Comparison of ENCODE assay signal across 1 cellular context in the genomic region with DNA sequence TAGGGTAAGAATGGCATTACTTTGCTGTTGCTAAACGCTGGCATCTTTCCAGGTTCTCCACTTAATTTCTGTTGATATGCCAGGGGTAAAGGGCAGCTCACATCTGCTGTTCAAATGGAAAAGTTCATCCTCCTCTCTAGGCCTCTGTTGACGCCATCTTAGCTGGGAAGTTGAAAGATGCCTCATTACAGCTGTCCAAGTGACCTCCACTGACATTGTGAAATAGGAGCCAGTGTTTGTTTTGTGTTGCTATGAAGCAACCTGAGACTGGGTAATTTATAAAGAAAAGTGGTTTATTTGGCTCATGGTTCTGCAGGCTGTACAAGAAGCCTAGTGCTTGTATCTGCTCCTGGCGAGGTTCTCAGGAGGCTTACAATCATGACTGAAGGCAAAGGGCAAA.
TF ChIP-seq lines count a peak whose summit lies in the region.

No MANE protein-coding gene starts in this region.

TF ChIP-seq in HepG2, 621 proteins besides CTCF, POLR2A, EP300 and RAD21 (continued from another document):
- TF ChIP-seq, protein P1, sequence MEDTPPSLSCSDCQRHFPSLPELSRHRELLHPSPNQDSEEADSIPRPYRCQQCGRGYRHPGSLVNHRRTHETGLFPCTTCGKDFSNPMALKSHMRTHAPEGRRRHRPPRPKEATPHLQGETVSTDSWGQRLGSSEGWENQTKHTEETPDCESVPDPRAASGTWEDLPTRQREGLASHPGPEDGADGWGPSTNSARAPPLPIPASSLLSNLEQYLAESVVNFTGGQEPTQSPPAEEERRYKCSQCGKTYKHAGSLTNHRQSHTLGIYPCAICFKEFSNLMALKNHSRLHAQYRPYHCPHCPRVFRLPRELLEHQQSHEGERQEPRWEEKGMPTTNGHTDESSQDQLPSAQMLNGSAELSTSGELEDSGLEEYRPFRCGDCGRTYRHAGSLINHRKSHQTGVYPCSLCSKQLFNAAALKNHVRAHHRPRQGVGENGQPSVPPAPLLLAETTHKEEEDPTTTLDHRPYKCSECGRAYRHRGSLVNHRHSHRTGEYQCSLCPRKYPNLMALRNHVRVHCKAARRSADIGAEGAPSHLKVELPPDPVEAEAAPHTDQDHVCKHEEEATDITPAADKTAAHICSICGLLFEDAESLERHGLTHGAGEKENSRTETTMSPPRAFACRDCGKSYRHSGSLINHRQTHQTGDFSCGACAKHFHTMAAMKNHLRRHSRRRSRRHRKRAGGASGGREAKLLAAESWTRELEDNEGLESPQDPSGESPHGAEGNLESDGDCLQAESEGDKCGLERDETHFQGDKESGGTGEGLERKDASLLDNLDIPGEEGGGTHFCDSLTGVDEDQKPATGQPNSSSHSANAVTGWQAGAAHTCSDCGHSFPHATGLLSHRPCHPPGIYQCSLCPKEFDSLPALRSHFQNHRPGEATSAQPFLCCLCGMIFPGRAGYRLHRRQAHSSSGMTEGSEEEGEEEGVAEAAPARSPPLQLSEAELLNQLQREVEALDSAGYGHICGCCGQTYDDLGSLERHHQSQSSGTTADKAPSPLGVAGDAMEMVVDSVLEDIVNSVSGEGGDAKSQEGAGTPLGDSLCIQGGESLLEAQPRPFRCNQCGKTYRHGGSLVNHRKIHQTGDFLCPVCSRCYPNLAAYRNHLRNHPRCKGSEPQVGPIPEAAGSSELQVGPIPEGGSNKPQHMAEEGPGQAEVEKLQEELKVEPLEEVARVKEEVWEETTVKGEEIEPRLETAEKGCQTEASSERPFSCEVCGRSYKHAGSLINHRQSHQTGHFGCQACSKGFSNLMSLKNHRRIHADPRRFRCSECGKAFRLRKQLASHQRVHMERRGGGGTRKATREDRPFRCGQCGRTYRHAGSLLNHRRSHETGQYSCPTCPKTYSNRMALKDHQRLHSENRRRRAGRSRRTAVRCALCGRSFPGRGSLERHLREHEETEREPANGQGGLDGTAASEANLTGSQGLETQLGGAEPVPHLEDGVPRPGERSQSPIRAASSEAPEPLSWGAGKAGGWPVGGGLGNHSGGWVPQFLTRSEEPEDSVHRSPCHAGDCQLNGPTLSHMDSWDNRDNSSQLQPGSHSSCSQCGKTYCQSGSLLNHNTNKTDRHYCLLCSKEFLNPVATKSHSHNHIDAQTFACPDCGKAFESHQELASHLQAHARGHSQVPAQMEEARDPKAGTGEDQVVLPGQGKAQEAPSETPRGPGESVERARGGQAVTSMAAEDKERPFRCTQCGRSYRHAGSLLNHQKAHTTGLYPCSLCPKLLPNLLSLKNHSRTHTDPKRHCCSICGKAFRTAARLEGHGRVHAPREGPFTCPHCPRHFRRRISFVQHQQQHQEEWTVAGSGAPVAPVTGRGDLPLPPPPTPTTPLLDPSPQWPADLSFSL (CRISPR knock-in tag; IDR thresholded peaks at IDR 0.05): no peak; the same call in 1 of the 2 replicates
- TF ChIP-seq ARNT (IDR thresholded peaks at IDR 0.05) (no peak), IRX3 (CRISPR knock-in tag; IDR thresholded peaks at IDR 0.05; ENCODE audit: borderline replicate concordance, low read depth) (no peak), SIX1 (CRISPR knock-in tag; IDR thresholded peaks at IDR 0.05; ENCODE audit: borderline replicate concordance) (peak; percentile 90; the same call in 1 of the 2 replicates), SOX5 (CRISPR knock-in tag; IDR thresholded peaks at IDR 0.05; ENCODE audit: borderline replicate concordance) (peak; percentile 66; the same call in 1 of the 2 replicates), NR2F2 (IDR thresholded peaks at IDR 0.05; ENCODE audit: borderline replicate concordance, low read depth) (peak; percentile 54; the same call in 1 of the 2 replicates), ZSCAN20 (CRISPR knock-in tag; IDR thresholded peaks at IDR 0.05; ENCODE audit: borderline replicate concordance) (peak; percentile 92; the same call in 1 of the 2 replicates), MBD4 (IDR thresholded peaks at IDR 0.05; ENCODE audit: borderline replicate concordance, low read length) (no peak), MEF2D (CRISPR knock-in tag; IDR thresholded peaks at IDR 0.05) (no peak), NR2F1 (CRISPR knock-in tag; IDR thresholded peaks at IDR 0.05) (peak; percentile 85 to 88), ETV5 (CRISPR knock-in tag; IDR thresholded peaks at IDR 0.05; ENCODE audit: borderline replicate concordance) (0 out of 2 replicates have a peak, but pooled peaks have one; percentile 17), ZKSCAN5 (CRISPR knock-in tag; IDR thresholded peaks at IDR 0.05) (no peak), TP53 (CRISPR knock-in tag; conservative IDR thresholded peaks at IDR 0.05) (no peak), ZNF460 (CRISPR knock-in tag; IDR thresholded peaks at IDR 0.05; ENCODE audit: borderline replicate concordance) (no peak), ZNF468 (CRISPR knock-in tag; IDR thresholded peaks at IDR 0.05) (no peak), DPF2 (CRISPR knock-in tag; IDR thresholded peaks at IDR 0.05; ENCODE audit: borderline replicate concordance, low read depth) (peak; percentile 60), ELF1 (CRISPR knock-in tag; IDR thresholded peaks at IDR 0.05) (peak; percentile 41; the same call in 1 of the 2 replicates), ZNF724P (CRISPR knock-in tag; IDR thresholded peaks at IDR 0.05; ENCODE audit: borderline replicate concordance) (no peak), NCOA1 (CRISPR knock-in tag; IDR thresholded peaks at IDR 0.05) (no peak), FLYWCH1 (CRISPR knock-in tag; IDR thresholded peaks at IDR 0.05) (no peak)
- TF ChIP-seq, protein P2, sequence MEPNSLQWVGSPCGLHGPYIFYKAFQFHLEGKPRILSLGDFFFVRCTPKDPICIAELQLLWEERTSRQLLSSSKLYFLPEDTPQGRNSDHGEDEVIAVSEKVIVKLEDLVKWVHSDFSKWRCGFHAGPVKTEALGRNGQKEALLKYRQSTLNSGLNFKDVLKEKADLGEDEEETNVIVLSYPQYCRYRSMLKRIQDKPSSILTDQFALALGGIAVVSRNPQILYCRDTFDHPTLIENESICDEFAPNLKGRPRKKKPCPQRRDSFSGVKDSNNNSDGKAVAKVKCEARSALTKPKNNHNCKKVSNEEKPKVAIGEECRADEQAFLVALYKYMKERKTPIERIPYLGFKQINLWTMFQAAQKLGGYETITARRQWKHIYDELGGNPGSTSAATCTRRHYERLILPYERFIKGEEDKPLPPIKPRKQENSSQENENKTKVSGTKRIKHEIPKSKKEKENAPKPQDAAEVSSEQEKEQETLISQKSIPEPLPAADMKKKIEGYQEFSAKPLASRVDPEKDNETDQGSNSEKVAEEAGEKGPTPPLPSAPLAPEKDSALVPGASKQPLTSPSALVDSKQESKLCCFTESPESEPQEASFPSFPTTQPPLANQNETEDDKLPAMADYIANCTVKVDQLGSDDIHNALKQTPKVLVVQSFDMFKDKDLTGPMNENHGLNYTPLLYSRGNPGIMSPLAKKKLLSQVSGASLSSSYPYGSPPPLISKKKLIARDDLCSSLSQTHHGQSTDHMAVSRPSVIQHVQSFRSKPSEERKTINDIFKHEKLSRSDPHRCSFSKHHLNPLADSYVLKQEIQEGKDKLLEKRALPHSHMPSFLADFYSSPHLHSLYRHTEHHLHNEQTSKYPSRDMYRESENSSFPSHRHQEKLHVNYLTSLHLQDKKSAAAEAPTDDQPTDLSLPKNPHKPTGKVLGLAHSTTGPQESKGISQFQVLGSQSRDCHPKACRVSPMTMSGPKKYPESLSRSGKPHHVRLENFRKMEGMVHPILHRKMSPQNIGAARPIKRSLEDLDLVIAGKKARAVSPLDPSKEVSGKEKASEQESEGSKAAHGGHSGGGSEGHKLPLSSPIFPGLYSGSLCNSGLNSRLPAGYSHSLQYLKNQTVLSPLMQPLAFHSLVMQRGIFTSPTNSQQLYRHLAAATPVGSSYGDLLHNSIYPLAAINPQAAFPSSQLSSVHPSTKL (CRISPR knock-in tag; IDR thresholded peaks at IDR 0.05): peak; percentile 85
- TF ChIP-seq, protein P3, sequence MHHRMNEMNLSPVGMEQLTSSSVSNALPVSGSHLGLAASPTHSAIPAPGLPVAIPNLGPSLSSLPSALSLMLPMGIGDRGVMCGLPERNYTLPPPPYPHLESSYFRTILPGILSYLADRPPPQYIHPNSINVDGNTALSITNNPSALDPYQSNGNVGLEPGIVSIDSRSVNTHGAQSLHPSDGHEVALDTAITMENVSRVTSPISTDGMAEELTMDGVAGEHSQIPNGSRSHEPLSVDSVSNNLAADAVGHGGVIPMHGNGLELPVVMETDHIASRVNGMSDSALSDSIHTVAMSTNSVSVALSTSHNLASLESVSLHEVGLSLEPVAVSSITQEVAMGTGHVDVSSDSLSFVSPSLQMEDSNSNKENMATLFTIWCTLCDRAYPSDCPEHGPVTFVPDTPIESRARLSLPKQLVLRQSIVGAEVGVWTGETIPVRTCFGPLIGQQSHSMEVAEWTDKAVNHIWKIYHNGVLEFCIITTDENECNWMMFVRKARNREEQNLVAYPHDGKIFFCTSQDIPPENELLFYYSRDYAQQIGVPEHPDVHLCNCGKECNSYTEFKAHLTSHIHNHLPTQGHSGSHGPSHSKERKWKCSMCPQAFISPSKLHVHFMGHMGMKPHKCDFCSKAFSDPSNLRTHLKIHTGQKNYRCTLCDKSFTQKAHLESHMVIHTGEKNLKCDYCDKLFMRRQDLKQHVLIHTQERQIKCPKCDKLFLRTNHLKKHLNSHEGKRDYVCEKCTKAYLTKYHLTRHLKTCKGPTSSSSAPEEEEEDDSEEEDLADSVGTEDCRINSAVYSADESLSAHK (CRISPR knock-in tag; IDR thresholded peaks at IDR 0.05; ENCODE audit: borderline replicate concordance): no peak
- TF ChIP-seq, protein P4, sequence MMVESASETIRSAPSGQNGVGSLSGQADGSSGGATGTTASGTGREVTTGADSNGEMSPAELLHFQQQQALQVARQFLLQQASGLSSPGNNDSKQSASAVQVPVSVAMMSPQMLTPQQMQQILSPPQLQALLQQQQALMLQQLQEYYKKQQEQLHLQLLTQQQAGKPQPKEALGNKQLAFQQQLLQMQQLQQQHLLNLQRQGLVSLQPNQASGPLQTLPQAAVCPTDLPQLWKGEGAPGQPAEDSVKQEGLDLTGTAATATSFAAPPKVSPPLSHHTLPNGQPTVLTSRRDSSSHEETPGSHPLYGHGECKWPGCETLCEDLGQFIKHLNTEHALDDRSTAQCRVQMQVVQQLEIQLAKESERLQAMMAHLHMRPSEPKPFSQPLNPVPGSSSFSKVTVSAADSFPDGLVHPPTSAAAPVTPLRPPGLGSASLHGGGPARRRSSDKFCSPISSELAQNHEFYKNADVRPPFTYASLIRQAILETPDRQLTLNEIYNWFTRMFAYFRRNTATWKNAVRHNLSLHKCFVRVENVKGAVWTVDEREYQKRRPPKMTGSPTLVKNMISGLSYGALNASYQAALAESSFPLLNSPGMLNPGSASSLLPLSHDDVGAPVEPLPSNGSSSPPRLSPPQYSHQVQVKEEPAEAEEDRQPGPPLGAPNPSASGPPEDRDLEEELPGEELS (CRISPR knock-in tag; IDR thresholded peaks at IDR 0.05): peak; percentile 71
- TF ChIP-seq, protein P5, sequence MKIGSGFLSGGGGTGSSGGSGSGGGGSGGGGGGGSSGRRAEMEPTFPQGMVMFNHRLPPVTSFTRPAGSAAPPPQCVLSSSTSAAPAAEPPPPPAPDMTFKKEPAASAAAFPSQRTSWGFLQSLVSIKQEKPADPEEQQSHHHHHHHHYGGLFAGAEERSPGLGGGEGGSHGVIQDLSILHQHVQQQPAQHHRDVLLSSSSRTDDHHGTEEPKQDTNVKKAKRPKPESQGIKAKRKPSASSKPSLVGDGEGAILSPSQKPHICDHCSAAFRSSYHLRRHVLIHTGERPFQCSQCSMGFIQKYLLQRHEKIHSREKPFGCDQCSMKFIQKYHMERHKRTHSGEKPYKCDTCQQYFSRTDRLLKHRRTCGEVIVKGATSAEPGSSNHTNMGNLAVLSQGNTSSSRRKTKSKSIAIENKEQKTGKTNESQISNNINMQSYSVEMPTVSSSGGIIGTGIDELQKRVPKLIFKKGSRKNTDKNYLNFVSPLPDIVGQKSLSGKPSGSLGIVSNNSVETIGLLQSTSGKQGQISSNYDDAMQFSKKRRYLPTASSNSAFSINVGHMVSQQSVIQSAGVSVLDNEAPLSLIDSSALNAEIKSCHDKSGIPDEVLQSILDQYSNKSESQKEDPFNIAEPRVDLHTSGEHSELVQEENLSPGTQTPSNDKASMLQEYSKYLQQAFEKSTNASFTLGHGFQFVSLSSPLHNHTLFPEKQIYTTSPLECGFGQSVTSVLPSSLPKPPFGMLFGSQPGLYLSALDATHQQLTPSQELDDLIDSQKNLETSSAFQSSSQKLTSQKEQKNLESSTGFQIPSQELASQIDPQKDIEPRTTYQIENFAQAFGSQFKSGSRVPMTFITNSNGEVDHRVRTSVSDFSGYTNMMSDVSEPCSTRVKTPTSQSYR (CRISPR knock-in tag; IDR thresholded peaks at IDR 0.05; ENCODE audit: borderline replicate concordance): peak; percentile 66; the same call in 1 of the 2 replicates
- TF ChIP-seq, protein P6, sequence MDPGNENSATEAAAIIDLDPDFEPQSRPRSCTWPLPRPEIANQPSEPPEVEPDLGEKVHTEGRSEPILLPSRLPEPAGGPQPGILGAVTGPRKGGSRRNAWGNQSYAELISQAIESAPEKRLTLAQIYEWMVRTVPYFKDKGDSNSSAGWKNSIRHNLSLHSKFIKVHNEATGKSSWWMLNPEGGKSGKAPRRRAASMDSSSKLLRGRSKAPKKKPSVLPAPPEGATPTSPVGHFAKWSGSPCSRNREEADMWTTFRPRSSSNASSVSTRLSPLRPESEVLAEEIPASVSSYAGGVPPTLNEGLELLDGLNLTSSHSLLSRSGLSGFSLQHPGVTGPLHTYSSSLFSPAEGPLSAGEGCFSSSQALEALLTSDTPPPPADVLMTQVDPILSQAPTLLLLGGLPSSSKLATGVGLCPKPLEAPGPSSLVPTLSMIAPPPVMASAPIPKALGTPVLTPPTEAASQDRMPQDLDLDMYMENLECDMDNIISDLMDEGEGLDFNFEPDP (CRISPR knock-in tag; conservative IDR thresholded peaks at IDR 0.05): no peak
